11 cellular contexts compared by ENCODE assay signal in genomic region chr5:175321927-175322532, GRCh38.
A peak's percentile ranks its signal among the peaks of the same experiment; 100 is the strongest.
DNase-seq lines count a peak whose midpoint lies in the region; ATAC-seq, FAIRE-seq and TF ChIP-seq lines count a peak whose summit lies in the region.
"Had no signal": no experiment of that assay in that cellular context is flagged by ENCODE, and none has a peak within 500 bp of the region (broad histone marks: within the 10 kb centered on the region; RNA-seq: fewer than 3 reads in every experiment).

No MANE protein-coding gene starts in this region.

- TF ChIP-seq EP300 in K562 (IDR thresholded peaks at IDR 0.05; ENCODE audit: low read length): no peak

- ATAC-seq in K562 (peak; percentile 64; the same call in 2 of the 3 replicates), HG03521 (IDR thresholded peaks at IDR 0.05; ENCODE audit: unreplicated experiment) (no peak), HG02571 (IDR thresholded peaks at IDR 0.05; ENCODE audit: unreplicated experiment) (no peak)

- WGBS in K562 (ENCODE audit: insufficient coverage, low coverage, missing lambda C conversion rate): 0% methylated on average over 3 of the region's 3 CpGs

- peak; percentile 28 for DNase-seq in GM13977 (ENCODE audit: low spot score)
- peak; percentile 12 for DNase-seq in MG63
- DNase-seq in K562 (ENCODE audit: extremely low read depth in 1 of 4, low spot score in 3 of 4): peak; percentile 44 to 59 (median 46)
- DNase-seq in mucosa of gallbladder (ENCODE audit: low spot score): peak; percentile 21
- no peak for DNase-seq in cortex of kidney (lab: John Stamatoyannopoulos, UW)
- DNase-seq in NCI-H774 (lab: John Stamatoyannopoulos, UW): no peak
- DNase-seq: stimulated activated naive CD4-positive, alpha-beta T cell treated with Interleukin-2 at 50 U/mL for 16 hours had no signal

- no peak overlapping the region for H3K27ac ChIP-seq in K562 (ENCODE audit: extremely low read depth, low read depth, low read length)
- H3K27ac ChIP-seq: HL-60, neutrophil had no signal

- 0 out of 2 replicates have a peak, but pooled peaks cover 3% of the 10 kb centered on the region for H4K20me1 ChIP-seq in K562 (replicated peaks; ENCODE audit: control insufficient read depth, insufficient read depth, low read length)

- H2AFZ ChIP-seq in K562 (ENCODE audit: low read depth, low read length): no peak overlapping the region

- in situ Hi-C loops in GM13977 (cut with MboI; ENCODE audit: low pct_unique_long_range_greater_than_20kb, low sequenced_read_pairs, unreplicated experiment): no loop called here
- in situ Hi-C loops in K562 (cut with MboI): no loop called here

- no peak for TF ChIP-seq POLR2A in K562 (conservative IDR thresholded peaks at IDR 0.05)

- no peaks in the 10 kb centered on the region for H3K36me3 ChIP-seq in MG63
- no peaks in the 10 kb centered on the region for H3K36me3 ChIP-seq in K562 (ENCODE audit: control insufficient read depth, insufficient read depth, low read length)
- H3K36me3 ChIP-seq: neutrophil had no signal

- peak; percentile 84 for FAIRE-seq in K562 (lab: Jason Lieb, UNC)

- CTCF ChIA-PET in K562 (lab: Yijun Ruan, JAX; ENCODE audit: low intra/inter-chr PET ratio): no interaction called here

- no peak overlapping the region for H3K4me3 ChIP-seq in MG63
- no peak overlapping the region for H3K4me3 ChIP-seq in K562

- H3K79me2 ChIP-seq in K562 (ENCODE audit: control insufficient read depth, insufficient read depth, low read length): no peaks in the 10 kb centered on the region

- H3K9me3 ChIP-seq in MG63 (no peaks in the 10 kb centered on the region; the same call in 1 of the 2 replicates), K562 (replicated peaks; ENCODE audit: control insufficient read depth, insufficient read depth, low read depth, low read length) (no peaks in the 10 kb centered on the region)
- H3K9me3 ChIP-seq: neutrophil had no signal

- no peaks in the 10 kb centered on the region for H3K4me1 ChIP-seq in K562 (replicated peaks in 1 of 2; ENCODE audit: control insufficient read depth in 2 of 2, insufficient read depth in 2 of 2, low read length in 2 of 2)

- intact Hi-C loops in K562 (cut with micrococcal nuclease): no loop called here

- no TSS peak for BruUV-seq in K562 (replicated peaks; lab: Mats Ljungman, UMichigan)

- H3K9me1 ChIP-seq in K562 (ENCODE audit: control insufficient read depth, insufficient read depth, low read length): no peaks in the 10 kb centered on the region

- H3K4me2 ChIP-seq in K562 (ENCODE audit: insufficient read depth, low read length): no peak overlapping the region

- H3K27me3 ChIP-seq in MG63 (no peaks in the 10 kb centered on the region), K562 (ENCODE audit: control insufficient read depth in 2 of 2, insufficient read depth in 2 of 2, low read length in 2 of 2) (no peaks in the 10 kb centered on the region)
- H3K27me3 ChIP-seq: neutrophil had no signal

- H3K9ac ChIP-seq in K562 (ENCODE audit: insufficient read depth in 1 of 2, low read depth in 2 of 2, low read length in 2 of 2): no peak overlapping the region

- no peak for TF ChIP-seq CTCF in GM13977 (IDR thresholded peaks at IDR 0.05; ENCODE audit: extremely low read depth, insufficient read depth, missing control alignments)
- no peak for TF ChIP-seq CTCF in K562 (IDR thresholded peaks at IDR 0.05 in 2 of 3, conservative IDR thresholded peaks at IDR 0.05 in 1 of 3; ENCODE audit: insufficient read depth in 2 of 3, low read depth in 1 of 3, low read length in 3 of 3)

- TF ChIP-seq RAD21 in K562 (CRISPR knock-in tag; conservative IDR thresholded peaks at IDR 0.05 in 1 of 2, IDR thresholded peaks at IDR 0.05 in 1 of 2): no peak

- POLR2A ChIA-PET in K562 (lab: Yijun Ruan, JAX): interaction anchor here (0.6 kb wide), 1 partner anchor 16 kb away, joined by 3 read pairs; no protein-coding TSS in a partner anchor

TF ChIP-seq in K562, 482 proteins besides CTCF, POLR2A, EP300 and RAD21 (continues in another document):
- TF ChIP-seq DDX20 (tag; IDR thresholded peaks at IDR 0.05; ENCODE audit: low read depth) (no peak), CEBPZ (IDR thresholded peaks at IDR 0.05; ENCODE audit: borderline replicate concordance, low read depth, low read length) (no peak), BRF1 (IDR thresholded peaks at IDR 0.05; ENCODE audit: borderline replicate concordance, extremely low read depth, insufficient read length) (no peak), SOX6 (IDR thresholded peaks at IDR 0.05) (no peak), CHCHD3 (CRISPR knock-in tag; IDR thresholded peaks at IDR 0.05) (no peak), CAMTA2 (CRISPR knock-in tag; conservative IDR thresholded peaks at IDR 0.05) (no peak), ELK1 (CRISPR knock-in tag; IDR thresholded peaks at IDR 0.05) (no peak), RCOR1 (IDR thresholded peaks at IDR 0.05; ENCODE audit: borderline replicate concordance in 1 of 2, low read depth in 2 of 2, low read length in 2 of 2) (0 out of 4 replicates have a peak, but pooled peaks of 1 of the 2 experiments have one; percentile 26), ZNF3 (CRISPR knock-in tag; IDR thresholded peaks at IDR 0.05) (no peak), CEBPG (CRISPR knock-in tag; IDR thresholded peaks at IDR 0.05) (no peak), CEBPG (tag; conservative IDR thresholded peaks at IDR 0.05 in 1 of 2, IDR thresholded peaks at IDR 0.05 in 1 of 2) (no peak), MIER1 (IDR thresholded peaks at IDR 0.05; ENCODE audit: low read depth) (peak; percentile 93), ZNF23 (CRISPR knock-in tag; IDR thresholded peaks at IDR 0.05) (no peak), AFF1 (IDR thresholded peaks at IDR 0.05; ENCODE audit: low read depth in 1 of 2, partially characterized antibody in 2 of 2) (peak in 1 of 2 experiments; percentile 47), ZFP1 (CRISPR knock-in tag; IDR thresholded peaks at IDR 0.05) (no peak), TCF15 (CRISPR knock-in tag; IDR thresholded peaks at IDR 0.05) (no peak)

Comparison
In these comparisons a context has a peak if more than half of its experiments do, and no peak if none do; other contexts are left out.
1. DNase-seq: peak in GM13977 (single experiment), MG63 (single experiment), K562 (4 of 4) and mucosa of gallbladder (single experiment); none in cortex of kidney (single experiment) and NCI-H774 (single experiment).